ENCODE assay signal across 8 cellular contexts in the genomic region with DNA sequence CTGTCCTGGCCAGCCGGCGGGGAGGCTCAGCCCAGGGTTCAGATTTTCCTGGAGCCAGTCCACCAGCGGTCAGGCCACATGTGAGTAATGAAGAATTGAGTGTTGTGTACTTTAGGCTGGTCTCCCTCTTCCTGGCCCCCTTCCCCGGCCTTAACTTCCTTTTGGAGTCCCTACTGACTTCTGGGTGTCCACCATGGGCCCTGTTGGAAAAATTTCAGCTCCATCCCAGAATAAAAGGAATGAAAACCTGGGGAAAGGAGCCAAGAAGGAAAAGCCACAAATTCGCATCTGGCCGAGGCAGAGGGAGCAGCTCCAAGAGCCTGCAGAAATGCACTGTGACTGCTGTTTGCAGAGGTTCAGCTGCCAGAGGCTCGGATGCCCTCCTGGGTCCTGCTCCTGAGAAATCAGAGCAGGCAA. TPM values are rescaled to one million over a fixed set of nuclear protein-coding genes. Genes with fewer than 3 reads are reported as not detected.
DNase-seq lines count a peak whose midpoint lies in the region; ATAC-seq lines count a peak whose summit lies in the region.

No MANE protein-coding gene starts in this region.

- H3K9me3 ChIP-seq in adipocyte (ENCODE audit: control insufficient read depth, low read length) (no peaks in the 10 kb centered on the region), right cardiac atrium (ENCODE audit: control insufficient read depth, low read length) (no peaks in the 10 kb centered on the region)

- WGBS in right cardiac atrium = 46% methylated on average over 7 of the region's 7 CpGs

- H3K27me3 ChIP-seq in adipocyte (replicated peaks; ENCODE audit: control insufficient read depth, insufficient read depth, low read length) (peaks cover 3% of the 10 kb centered on the region), right cardiac atrium (ENCODE audit: control insufficient read depth, insufficient read depth) (no peaks in the 10 kb centered on the region)

- intact Hi-C loops in right cardiac atrium (cut with DNase I) = loop anchor here in 2 of 4 donors (5.0 to 10.0 kb wide), 2 partner anchors 58 to 61 kb away; a partner anchor contains a TSS
- intact Hi-C loops in sciatic nerve (cut with DNase I) = no loop called here

- no peaks in the 10 kb centered on the region for H3K36me3 ChIP-seq in adipocyte (ENCODE audit: control insufficient read depth, insufficient read depth, low read length, severe bottlenecking)

- DNase-seq in EH (ENCODE audit: low read depth) (peak; percentile 89), adipocyte (ENCODE audit: low read depth) (peak; percentile 90), right cardiac atrium (peak; percentile 88 to 94 (median 90)), sciatic nerve (ENCODE audit: low spot score) (peak; percentile 88), NCI-H524 (lab: John Stamatoyannopoulos, UW) (no peak)
- no peak for DNase-seq in activated CD4-positive, CD25-positive, alpha-beta regulatory T cell (lab: John Stamatoyannopoulos, UW)
- no peak for DNase-seq in stimulated activated CD4-positive, alpha-beta T cell treated with anti-CD3 and anti-CD28 coated beads, Interleukin-1b, Interleukin-23, amount 100 ng/mL, for 48 hours

- H3K9ac ChIP-seq in adipocyte (ENCODE audit: low read length) = peak overlapping the region; percentile 79

- peaks cover 48% of the 10 kb centered on the region for H3K4me1 ChIP-seq in adipocyte (ENCODE audit: control insufficient read depth, insufficient read depth, low read length)
- peaks cover 2% of the 10 kb centered on the region for H3K4me1 ChIP-seq in right cardiac atrium (ENCODE audit: control insufficient read depth, insufficient read depth, low read length)

- peak overlapping the region; percentile 9 for H3K27ac ChIP-seq in right cardiac atrium (ENCODE audit: low read length)

- ATAC-seq in right cardiac atrium (peak; percentile 84 to 87), sciatic nerve (peak; percentile 84), HG03135 (IDR thresholded peaks at IDR 0.05; ENCODE audit: unreplicated experiment) (no peak)

- H3K4me3 ChIP-seq in adipocyte (ENCODE audit: low read length) (peak overlapping the region; percentile 70), right cardiac atrium (ENCODE audit: low read length) (no peak overlapping the region)

RNA-seq across cellular contexts. Expression of a gene that starts 35.5 kb away (rescaled TPM):
- total RNA-seq in right cardiac atrium = 1 to 10 TPM; 2.2 to 2.8 (median 2.5) TPM
- polyA plus RNA-seq in right cardiac atrium = 1.6 TPM
- 7.7 TPM for total RNA-seq in sciatic nerve

Comparison
In these comparisons a context has a peak if more than half of its experiments do, and no peak if none do; other contexts are left out.
1. DNase-seq: peak in EH (single experiment), adipocyte (single experiment), right cardiac atrium (3 of 3) and sciatic nerve (single experiment); none in activated CD4-positive, CD25-positive, alpha-beta regulatory T cell (0 of 4), stimulated activated CD4-positive, alpha-beta T cell treated with anti-CD3 and anti-CD28 coated beads, Interleukin-1b, Interleukin-23, amount 100 ng/mL, for 48 hours (single experiment) and NCI-H524 (0 of 2).